Comparison of ENCODE assay signal across 2 cellular contexts in the genomic region with DNA sequence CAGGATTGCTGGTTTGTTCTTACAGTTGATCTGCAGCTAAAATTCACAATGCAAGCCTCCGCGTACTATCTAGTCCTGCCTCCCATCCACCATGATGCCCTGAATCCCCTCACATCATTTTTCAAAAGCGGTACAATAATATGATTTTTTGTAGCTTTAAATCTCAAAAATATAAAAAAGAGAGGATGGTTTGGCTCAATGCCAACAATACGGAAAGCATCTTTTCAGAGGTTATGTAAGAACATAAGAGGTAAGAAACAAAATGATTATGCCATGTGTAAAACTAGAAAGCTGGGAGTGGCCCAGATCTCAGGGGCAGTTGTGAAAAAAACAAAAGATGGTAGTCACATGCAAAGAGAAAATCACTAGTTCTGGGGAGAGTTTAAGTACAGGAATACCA.
A peak's percentile ranks its signal among the peaks of the same experiment; 100 is the strongest.
TF ChIP-seq lines count a peak whose summit lies in the region.

No MANE protein-coding gene starts in this region.

TF ChIP-seq in SK-N-SH, 30 proteins besides CTCF, POLR2A, EP300 and RAD21 (continued from another document):
- TF ChIP-seq, protein P1, sequence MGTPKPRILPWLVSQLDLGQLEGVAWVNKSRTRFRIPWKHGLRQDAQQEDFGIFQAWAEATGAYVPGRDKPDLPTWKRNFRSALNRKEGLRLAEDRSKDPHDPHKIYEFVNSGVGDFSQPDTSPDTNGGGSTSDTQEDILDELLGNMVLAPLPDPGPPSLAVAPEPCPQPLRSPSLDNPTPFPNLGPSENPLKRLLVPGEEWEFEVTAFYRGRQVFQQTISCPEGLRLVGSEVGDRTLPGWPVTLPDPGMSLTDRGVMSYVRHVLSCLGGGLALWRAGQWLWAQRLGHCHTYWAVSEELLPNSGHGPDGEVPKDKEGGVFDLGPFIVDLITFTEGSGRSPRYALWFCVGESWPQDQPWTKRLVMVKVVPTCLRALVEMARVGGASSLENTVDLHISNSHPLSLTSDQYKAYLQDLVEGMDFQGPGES (IDR thresholded peaks at IDR 0.05; ENCODE audit: low read depth, low read length) = no peak
- 0 out of 2 replicates have a peak, but pooled peaks have one; percentile 28 for TF ChIP-seq NFIC (IDR thresholded peaks at IDR 0.05; ENCODE audit: borderline replicate concordance)
- TF ChIP-seq RXRA (IDR thresholded peaks at IDR 0.05; ENCODE audit: borderline replicate concordance, low read depth) = no peak

TF ChIP-seq in SK-N-SH treated with all-trans-retinoic acid at 6 μM for 48 hours, 23 proteins besides CTCF, POLR2A, EP300 and RAD21 (continued from another document):
- TF ChIP-seq, protein P2, sequence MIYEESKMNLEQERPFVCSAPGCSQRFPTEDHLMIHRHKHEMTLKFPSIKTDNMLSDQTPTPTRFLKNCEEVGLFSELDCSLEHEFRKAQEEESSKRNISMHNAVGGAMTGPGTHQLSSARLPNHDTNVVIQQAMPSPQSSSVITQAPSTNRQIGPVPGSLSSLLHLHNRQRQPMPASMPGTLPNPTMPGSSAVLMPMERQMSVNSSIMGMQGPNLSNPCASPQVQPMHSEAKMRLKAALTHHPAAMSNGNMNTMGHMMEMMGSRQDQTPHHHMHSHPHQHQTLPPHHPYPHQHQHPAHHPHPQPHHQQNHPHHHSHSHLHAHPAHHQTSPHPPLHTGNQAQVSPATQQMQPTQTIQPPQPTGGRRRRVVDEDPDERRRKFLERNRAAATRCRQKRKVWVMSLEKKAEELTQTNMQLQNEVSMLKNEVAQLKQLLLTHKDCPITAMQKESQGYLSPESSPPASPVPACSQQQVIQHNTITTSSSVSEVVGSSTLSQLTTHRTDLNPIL (CRISPR knock-in tag; IDR thresholded peaks at IDR 0.05; ENCODE audit: low read depth) = no peak
- TF ChIP-seq ESRRG (CRISPR knock-in tag; IDR thresholded peaks at IDR 0.05) = no peak
- TF ChIP-seq, protein P3, sequence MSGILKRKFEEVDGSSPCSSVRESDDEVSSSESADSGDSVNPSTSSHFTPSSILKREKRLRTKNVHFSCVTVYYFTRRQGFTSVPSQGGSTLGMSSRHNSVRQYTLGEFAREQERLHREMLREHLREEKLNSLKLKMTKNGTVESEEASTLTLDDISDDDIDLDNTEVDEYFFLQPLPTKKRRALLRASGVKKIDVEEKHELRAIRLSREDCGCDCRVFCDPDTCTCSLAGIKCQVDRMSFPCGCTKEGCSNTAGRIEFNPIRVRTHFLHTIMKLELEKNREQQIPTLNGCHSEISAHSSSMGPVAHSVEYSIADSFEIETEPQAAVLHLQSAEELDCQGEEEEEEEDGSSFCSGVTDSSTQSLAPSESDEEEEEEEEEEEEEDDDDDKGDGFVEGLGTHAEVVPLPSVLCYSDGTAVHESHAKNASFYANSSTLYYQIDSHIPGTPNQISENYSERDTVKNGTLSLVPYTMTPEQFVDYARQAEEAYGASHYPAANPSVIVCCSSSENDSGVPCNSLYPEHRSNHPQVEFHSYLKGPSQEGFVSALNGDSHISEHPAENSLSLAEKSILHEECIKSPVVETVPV (CRISPR knock-in tag; IDR thresholded peaks at IDR 0.05) = no peak
- TF ChIP-seq BACH2 (CRISPR knock-in tag; IDR thresholded peaks at IDR 0.05; ENCODE audit: borderline replicate concordance) = no peak
- no peak for TF ChIP-seq OSR1 (CRISPR knock-in tag; IDR thresholded peaks at IDR 0.05)
- TF ChIP-seq ARNTL (CRISPR knock-in tag; IDR thresholded peaks at IDR 0.05; ENCODE audit: borderline replicate concordance, low read depth) = no peak
- no peak for TF ChIP-seq ZFP3 (CRISPR knock-in tag; IDR thresholded peaks at IDR 0.05)
- no peak for TF ChIP-seq SNAI2 (CRISPR knock-in tag; IDR thresholded peaks at IDR 0.05)
- TF ChIP-seq ZFP30 (CRISPR knock-in tag; IDR thresholded peaks at IDR 0.05) = no peak
- TF ChIP-seq GLIS3 (CRISPR knock-in tag; IDR thresholded peaks at IDR 0.05) = no peak
- TF ChIP-seq, protein P4, sequence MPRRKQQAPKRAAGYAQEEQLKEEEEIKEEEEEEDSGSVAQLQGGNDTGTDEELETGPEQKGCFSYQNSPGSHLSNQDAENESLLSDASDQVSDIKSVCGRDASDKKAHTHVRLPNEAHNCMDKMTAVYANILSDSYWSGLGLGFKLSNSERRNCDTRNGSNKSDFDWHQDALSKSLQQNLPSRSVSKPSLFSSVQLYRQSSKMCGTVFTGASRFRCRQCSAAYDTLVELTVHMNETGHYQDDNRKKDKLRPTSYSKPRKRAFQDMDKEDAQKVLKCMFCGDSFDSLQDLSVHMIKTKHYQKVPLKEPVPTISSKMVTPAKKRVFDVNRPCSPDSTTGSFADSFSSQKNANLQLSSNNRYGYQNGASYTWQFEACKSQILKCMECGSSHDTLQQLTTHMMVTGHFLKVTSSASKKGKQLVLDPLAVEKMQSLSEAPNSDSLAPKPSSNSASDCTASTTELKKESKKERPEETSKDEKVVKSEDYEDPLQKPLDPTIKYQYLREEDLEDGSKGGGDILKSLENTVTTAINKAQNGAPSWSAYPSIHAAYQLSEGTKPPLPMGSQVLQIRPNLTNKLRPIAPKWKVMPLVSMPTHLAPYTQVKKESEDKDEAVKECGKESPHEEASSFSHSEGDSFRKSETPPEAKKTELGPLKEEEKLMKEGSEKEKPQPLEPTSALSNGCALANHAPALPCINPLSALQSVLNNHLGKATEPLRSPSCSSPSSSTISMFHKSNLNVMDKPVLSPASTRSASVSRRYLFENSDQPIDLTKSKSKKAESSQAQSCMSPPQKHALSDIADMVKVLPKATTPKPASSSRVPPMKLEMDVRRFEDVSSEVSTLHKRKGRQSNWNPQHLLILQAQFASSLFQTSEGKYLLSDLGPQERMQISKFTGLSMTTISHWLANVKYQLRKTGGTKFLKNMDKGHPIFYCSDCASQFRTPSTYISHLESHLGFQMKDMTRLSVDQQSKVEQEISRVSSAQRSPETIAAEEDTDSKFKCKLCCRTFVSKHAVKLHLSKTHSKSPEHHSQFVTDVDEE (CRISPR knock-in tag; IDR thresholded peaks at IDR 0.05) = no peak
- TF ChIP-seq, protein P5, sequence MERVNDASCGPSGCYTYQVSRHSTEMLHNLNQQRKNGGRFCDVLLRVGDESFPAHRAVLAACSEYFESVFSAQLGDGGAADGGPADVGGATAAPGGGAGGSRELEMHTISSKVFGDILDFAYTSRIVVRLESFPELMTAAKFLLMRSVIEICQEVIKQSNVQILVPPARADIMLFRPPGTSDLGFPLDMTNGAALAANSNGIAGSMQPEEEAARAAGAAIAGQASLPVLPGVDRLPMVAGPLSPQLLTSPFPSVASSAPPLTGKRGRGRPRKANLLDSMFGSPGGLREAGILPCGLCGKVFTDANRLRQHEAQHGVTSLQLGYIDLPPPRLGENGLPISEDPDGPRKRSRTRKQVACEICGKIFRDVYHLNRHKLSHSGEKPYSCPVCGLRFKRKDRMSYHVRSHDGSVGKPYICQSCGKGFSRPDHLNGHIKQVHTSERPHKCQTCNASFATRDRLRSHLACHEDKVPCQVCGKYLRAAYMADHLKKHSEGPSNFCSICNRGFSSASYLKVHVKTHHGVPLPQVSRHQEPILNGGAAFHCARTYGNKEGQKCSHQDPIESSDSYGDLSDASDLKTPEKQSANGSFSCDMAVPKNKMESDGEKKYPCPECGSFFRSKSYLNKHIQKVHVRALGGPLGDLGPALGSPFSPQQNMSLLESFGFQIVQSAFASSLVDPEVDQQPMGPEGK (CRISPR knock-in tag; IDR thresholded peaks at IDR 0.05; ENCODE audit: borderline replicate concordance) = no peak
- TF ChIP-seq, protein P6, sequence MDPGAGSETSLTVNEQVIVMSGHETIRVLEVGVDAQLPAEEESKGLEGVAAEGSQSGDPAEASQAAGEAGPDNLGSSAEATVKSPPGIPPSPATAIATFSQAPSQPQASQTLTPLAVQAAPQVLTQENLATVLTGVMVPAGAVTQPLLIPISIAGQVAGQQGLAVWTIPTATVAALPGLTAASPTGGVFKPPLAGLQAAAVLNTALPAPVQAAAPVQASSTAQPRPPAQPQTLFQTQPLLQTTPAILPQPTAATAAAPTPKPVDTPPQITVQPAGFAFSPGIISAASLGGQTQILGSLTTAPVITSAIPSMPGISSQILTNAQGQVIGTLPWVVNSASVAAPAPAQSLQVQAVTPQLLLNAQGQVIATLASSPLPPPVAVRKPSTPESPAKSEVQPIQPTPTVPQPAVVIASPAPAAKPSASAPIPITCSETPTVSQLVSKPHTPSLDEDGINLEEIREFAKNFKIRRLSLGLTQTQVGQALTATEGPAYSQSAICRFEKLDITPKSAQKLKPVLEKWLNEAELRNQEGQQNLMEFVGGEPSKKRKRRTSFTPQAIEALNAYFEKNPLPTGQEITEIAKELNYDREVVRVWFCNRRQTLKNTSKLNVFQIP (CRISPR knock-in tag; IDR thresholded peaks at IDR 0.05; ENCODE audit: borderline replicate concordance, low read depth) = no peak
